In the genomic region with DNA sequence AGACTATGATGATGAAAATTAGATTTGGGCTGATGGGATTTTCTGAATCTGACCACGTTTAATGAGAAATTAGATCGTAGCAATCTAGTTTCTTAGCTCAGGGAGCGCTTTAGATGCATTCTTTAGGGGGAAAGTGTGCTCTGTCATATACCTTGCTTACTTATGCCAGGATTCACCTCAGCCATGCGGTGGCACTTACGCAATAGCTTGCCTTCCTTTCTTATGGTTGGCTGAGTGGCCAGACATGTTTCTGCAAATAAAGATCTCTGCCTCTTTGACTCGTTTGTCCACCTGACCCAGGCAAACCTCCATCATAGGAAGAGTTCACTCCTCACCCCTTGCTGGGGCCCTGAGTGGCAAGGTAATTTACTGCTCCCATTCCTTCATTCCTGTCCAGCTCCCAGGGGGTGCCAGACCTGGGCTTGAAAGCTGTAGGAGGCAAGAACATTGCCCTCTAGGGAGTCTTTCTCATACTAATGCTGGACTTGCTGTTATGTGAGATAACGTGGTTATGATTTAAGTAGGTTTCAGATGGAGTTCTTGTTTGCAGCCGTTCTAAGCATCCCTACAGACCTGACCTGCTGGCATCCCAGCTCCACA, we compare ENCODE assay signal across 1 cellular context.
TF ChIP-seq lines count a peak whose summit lies in the region.

No MANE protein-coding gene starts in this region.

TF ChIP-seq in K562, 482 proteins besides CTCF, POLR2A, EP300 and RAD21:
- TF ChIP-seq SRF (CRISPR knock-in tag; IDR thresholded peaks at IDR 0.05) (no peak), SNIP1 (IDR thresholded peaks at IDR 0.05; ENCODE audit: low read depth) (no peak), ZNF347 (CRISPR knock-in tag; IDR thresholded peaks at IDR 0.05; ENCODE audit: low read depth) (no peak), RBM14 (IDR thresholded peaks at IDR 0.05; ENCODE audit: borderline replicate concordance, insufficient read depth, low read depth, low read length) (no peak), POLR2H (tag; IDR thresholded peaks at IDR 0.05; ENCODE audit: low read depth) (no peak), CEBPG (CRISPR knock-in tag; IDR thresholded peaks at IDR 0.05) (peak; percentile 32; the same call in 1 of the 2 replicates), CEBPG (tag; conservative IDR thresholded peaks at IDR 0.05 in 1 of 2, IDR thresholded peaks at IDR 0.05 in 1 of 2) (peak; percentile 58 to 73), CEBPB (tag; IDR thresholded peaks at IDR 0.05) (peak; percentile 88), SMARCB1 (IDR thresholded peaks at IDR 0.05; ENCODE audit: insufficient read length, low read depth) (no peak), SAFB (IDR thresholded peaks at IDR 0.05; ENCODE audit: borderline replicate concordance, low read depth, low read length) (no peak)
- TF ChIP-seq, protein P1, sequence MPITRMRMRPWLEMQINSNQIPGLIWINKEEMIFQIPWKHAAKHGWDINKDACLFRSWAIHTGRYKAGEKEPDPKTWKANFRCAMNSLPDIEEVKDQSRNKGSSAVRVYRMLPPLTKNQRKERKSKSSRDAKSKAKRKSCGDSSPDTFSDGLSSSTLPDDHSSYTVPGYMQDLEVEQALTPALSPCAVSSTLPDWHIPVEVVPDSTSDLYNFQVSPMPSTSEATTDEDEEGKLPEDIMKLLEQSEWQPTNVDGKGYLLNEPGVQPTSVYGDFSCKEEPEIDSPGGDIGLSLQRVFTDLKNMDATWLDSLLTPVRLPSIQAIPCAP (CRISPR knock-in tag; IDR thresholded peaks at IDR 0.05; ENCODE audit: borderline replicate concordance): no peak
- TF ChIP-seq, protein P2, sequence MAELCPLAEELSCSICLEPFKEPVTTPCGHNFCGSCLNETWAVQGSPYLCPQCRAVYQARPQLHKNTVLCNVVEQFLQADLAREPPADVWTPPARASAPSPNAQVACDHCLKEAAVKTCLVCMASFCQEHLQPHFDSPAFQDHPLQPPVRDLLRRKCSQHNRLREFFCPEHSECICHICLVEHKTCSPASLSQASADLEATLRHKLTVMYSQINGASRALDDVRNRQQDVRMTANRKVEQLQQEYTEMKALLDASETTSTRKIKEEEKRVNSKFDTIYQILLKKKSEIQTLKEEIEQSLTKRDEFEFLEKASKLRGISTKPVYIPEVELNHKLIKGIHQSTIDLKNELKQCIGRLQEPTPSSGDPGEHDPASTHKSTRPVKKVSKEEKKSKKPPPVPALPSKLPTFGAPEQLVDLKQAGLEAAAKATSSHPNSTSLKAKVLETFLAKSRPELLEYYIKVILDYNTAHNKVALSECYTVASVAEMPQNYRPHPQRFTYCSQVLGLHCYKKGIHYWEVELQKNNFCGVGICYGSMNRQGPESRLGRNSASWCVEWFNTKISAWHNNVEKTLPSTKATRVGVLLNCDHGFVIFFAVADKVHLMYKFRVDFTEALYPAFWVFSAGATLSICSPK (IDR thresholded peaks at IDR 0.05; ENCODE audit: borderline replicate concordance): no peak
